Comparison of ENCODE assay signal across 8 cellular contexts in the genomic region with DNA sequence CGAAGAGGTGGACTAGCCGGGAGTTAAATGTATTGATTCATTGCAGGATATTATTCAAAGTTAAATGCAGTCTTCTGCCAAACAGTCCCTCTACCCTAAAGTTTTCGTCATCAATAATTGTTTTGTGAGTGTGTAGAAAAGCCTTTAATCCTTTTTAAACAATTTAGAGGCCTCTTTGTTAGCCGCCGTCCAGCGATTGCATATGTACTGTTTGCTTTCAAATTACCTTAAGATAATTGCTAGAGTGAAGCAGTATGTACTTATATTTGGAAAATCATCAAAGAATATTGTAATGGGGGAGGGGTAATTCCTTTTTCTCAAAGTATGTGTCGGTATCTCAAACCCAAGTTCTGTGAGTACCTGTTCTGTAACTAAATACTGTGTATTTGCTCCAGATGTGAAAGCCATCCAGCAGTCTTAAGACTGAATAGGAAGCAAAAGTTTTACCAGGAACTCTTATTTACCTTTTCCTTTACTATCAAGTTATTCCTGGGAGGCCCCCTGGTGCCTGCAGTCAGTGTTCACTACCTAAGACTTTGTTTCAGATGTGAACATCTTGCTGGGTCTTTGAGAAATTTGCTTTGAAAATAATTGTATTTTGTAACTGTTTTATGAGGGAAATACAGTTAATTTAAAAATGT. TPM values are rescaled to one million over a fixed set of nuclear protein-coding genes. Genes with fewer than 3 reads are reported as not detected.
DNase-seq lines count a peak whose midpoint lies in the region; ATAC-seq and TF ChIP-seq lines count a peak whose summit lies in the region.

No MANE protein-coding gene starts in this region.

- H3K4me3 ChIP-seq in Jurkat, Clone E6-1 (ENCODE audit: low read length): peak overlapping the region; percentile 91
- peak overlapping the region; percentile 64 to 99 for H3K4me3 ChIP-seq in body of pancreas

- peaks cover 50% of the 10 kb centered on the region for H3K4me1 ChIP-seq in body of pancreas

- peak; percentile 29 to 89 (median 74) for TF ChIP-seq CTCF in body of pancreas (IDR thresholded peaks at IDR 0.05)

- H3K36me3 ChIP-seq in body of pancreas (replicated peaks in 1 of 2; ENCODE audit: insufficient read depth in 1 of 2, low read depth in 2 of 2): no peaks in the 10 kb centered on the region

- H3K9me3 ChIP-seq in body of pancreas: no peaks in the 10 kb centered on the region

- peak; percentile 44 for DNase-seq in DMS 273 treated with DMSO at 0.1 percent for 48 hours (lab: John Stamatoyannopoulos, UW)
- peak; percentile 27 for DNase-seq in Jurkat, Clone E6-1 (ENCODE audit: low read depth, low spot score)
- peak; percentile 30 to 82 for DNase-seq in SW 1271 (lab: John Stamatoyannopoulos, UW)
- DNase-seq in body of pancreas: peak; percentile 74 to 80 (median 78)
- DNase-seq in iris pigment epithelial cell (ENCODE audit: low read depth): peak; percentile 83
- DNase-seq in smooth muscle cell of the brain vasculature (ENCODE audit: low read depth, low spot score): peak; percentile 64
- no peak for DNase-seq in cerebellar nuclear complex (lab: John Stamatoyannopoulos, UW)

- ATAC-seq in body of pancreas (peak; percentile 19), HG03565 (IDR thresholded peaks at IDR 0.05; ENCODE audit: unreplicated experiment) (no peak)

- intact Hi-C loops in body of pancreas (cut with DNase I): no loop called here

- no peaks in the 10 kb centered on the region for H3K27me3 ChIP-seq in body of pancreas

- TF ChIP-seq POLR2A in body of pancreas (IDR thresholded peaks at IDR 0.05): peak in 2 of 3 donors; percentile 50 to 59

- peak overlapping the region; percentile 96 to 100 (median 99) for H3K27ac ChIP-seq in body of pancreas

- WGBS in body of pancreas, 2 donors: 0% methylated on average over 7 of the region's 7 CpGs

RNA-seq across cellular contexts. Expression of a gene that starts 1.5 kb away (rescaled TPM):
- polyA plus RNA-seq in Jurkat, Clone E6-1 (2012; ENCODE audit: insufficient read depth, insufficient read length): 50.8 TPM
- 100 to 1,000 TPM in 1 of 2 donors, 10 to 100 TPM in 1; 63.3 to 139 TPM for total RNA-seq in body of pancreas

RNA-seq across cellular contexts. Expression of a gene that starts 57.5 kb away (rescaled TPM):
- 0.87 TPM for polyA plus RNA-seq in Jurkat, Clone E6-1 (2012; ENCODE audit: insufficient read depth, insufficient read length)
- total RNA-seq in body of pancreas: 1 to 10 TPM in 1 of 2 donors, under 1 TPM in 1; 0.26 to 1.6 TPM

Comparison
In these comparisons a context has a peak if more than half of its experiments do, and no peak if none do; other contexts are left out.
1. DNase-seq: peak in DMS 273 treated with DMSO at 0.1 percent for 48 hours (single experiment), Jurkat, Clone E6-1 (single experiment), SW 1271 (2 of 2), body of pancreas (4 of 4), iris pigment epithelial cell (single experiment) and smooth muscle cell of the brain vasculature (single experiment); none in cerebellar nuclear complex (0 of 2).